In genomic region chr18:62098960-62099359, GRCh38 we compare ENCODE assay signal across 2 cellular contexts.
TF ChIP-seq lines count a peak whose summit lies in the region.

No MANE protein-coding gene starts in this region.

TF ChIP-seq in A549, 52 proteins besides CTCF, POLR2A, EP300 and RAD21 (continued from another document):
- TF ChIP-seq PBX3 (IDR thresholded peaks at IDR 0.05) (no peak), EHMT2 (IDR thresholded peaks at IDR 0.05; ENCODE audit: low read depth) (no peak)
TF ChIP-seq in A549: peak in this region for 1.

TF ChIP-seq in K562, 482 proteins besides CTCF, POLR2A, EP300 and RAD21 (continued from another document):
- TF ChIP-seq MGA (IDR thresholded peaks at IDR 0.05) (no peak), ZNF316 (IDR thresholded peaks at IDR 0.05) (peak; percentile 51), C11orf30 (IDR thresholded peaks at IDR 0.05; ENCODE audit: low read depth) (peak; percentile 35; the same call in 1 of the 2 replicates), LARP7 (IDR thresholded peaks at IDR 0.05) (no peak), HOXB6 (CRISPR knock-in tag; IDR thresholded peaks at IDR 0.05; ENCODE audit: borderline replicate concordance) (no peak), ZBTB12 (CRISPR knock-in tag; IDR thresholded peaks at IDR 0.05) (no peak)
TF ChIP-seq in K562: peak in this region for 2.
